In genomic region chr7:116325517-116325916, GRCh38 we compare ENCODE assay signal across 2 cellular contexts.
A peak's percentile ranks its signal among the peaks of the same experiment; 100 is the strongest.
TF ChIP-seq lines count a peak whose summit lies in the region.

No MANE protein-coding gene starts in this region.

TF ChIP-seq in SK-N-SH, 30 proteins besides CTCF, POLR2A, EP300 and RAD21:
- no peak for TF ChIP-seq SMC3 (IDR thresholded peaks at IDR 0.05; ENCODE audit: low read depth, low read length)
- TF ChIP-seq FOSL2 (IDR thresholded peaks at IDR 0.05; ENCODE audit: borderline replicate concordance, low read depth), result peak; percentile 48; the same call in 1 of the 2 replicates
- TF ChIP-seq FOXM1 (IDR thresholded peaks at IDR 0.05; ENCODE audit: low read depth), result no peak
- no peak for TF ChIP-seq POLR2AphosphoS5 (IDR thresholded peaks at IDR 0.05; ENCODE audit: low read depth, low read length)
- peak; percentile 23; the same call in 1 of the 2 replicates for TF ChIP-seq PBX3 (IDR thresholded peaks at IDR 0.05)
- TF ChIP-seq IRF3 (IDR thresholded peaks at IDR 0.05; ENCODE audit: low read depth, low read length), result no peak
- TF ChIP-seq USF1 (IDR thresholded peaks at IDR 0.05; ENCODE audit: borderline replicate concordance, low read depth), result 0 out of 2 replicates have a peak, but pooled peaks have one; percentile 46
- TF ChIP-seq RFX5 (IDR thresholded peaks at IDR 0.05; ENCODE audit: low read length), result no peak
- peak; percentile 31; the same call in 1 of the 2 replicates for TF ChIP-seq TCF12 (IDR thresholded peaks at IDR 0.05)
- TF ChIP-seq MAX (IDR thresholded peaks at IDR 0.05; ENCODE audit: low read depth), result peak; percentile 55; the same call in 1 of the 2 replicates

TF ChIP-seq in H1, 55 proteins besides CTCF, POLR2A, EP300 and RAD21:
- no peak for TF ChIP-seq JUND (IDR thresholded peaks at IDR 0.05; ENCODE audit: low read length)
- no peak for TF ChIP-seq JUN (IDR thresholded peaks at IDR 0.05; ENCODE audit: low read depth, low read length)
- TF ChIP-seq GTF2F1 (IDR thresholded peaks at IDR 0.05; ENCODE audit: borderline replicate concordance, low read depth, low read length), result no peak
- no peak for TF ChIP-seq SP2 (IDR thresholded peaks at IDR 0.05; ENCODE audit: low read length)
- TF ChIP-seq TCF12 (IDR thresholded peaks at IDR 0.05; ENCODE audit: low read depth, low read length), result no peak
- no peak for TF ChIP-seq SP1 (IDR thresholded peaks at IDR 0.05; ENCODE audit: low read depth, low read length)
- TF ChIP-seq TBP (IDR thresholded peaks at IDR 0.05; ENCODE audit: low read depth, low read length), result no peak
- no peak for TF ChIP-seq RFX5 (IDR thresholded peaks at IDR 0.05; ENCODE audit: borderline replicate concordance, low read depth, low read length)
- TF ChIP-seq CBX5 (IDR thresholded peaks at IDR 0.05; ENCODE audit: low read depth, low read length), result no peak
- no peak for TF ChIP-seq CTBP2 (IDR thresholded peaks at IDR 0.05; ENCODE audit: borderline replicate concordance, insufficient read depth, insufficient read length, low read length)
- TF ChIP-seq FOSL1 (IDR thresholded peaks at IDR 0.05; ENCODE audit: insufficient read depth, low read depth, low read length), result no peak
- TF ChIP-seq ATF3 (IDR thresholded peaks at IDR 0.05; ENCODE audit: insufficient read depth, low read depth, low read length), result no peak
- no peak for TF ChIP-seq NANOG (IDR thresholded peaks at IDR 0.05; ENCODE audit: insufficient read depth, low read depth, low read length, poor library complexity, severe bottlenecking)
- TF ChIP-seq BRCA1 (IDR thresholded peaks at IDR 0.05; ENCODE audit: low read depth, low read length), result no peak
- TF ChIP-seq EGR1 (IDR thresholded peaks at IDR 0.05; ENCODE audit: borderline replicate concordance, low read depth, low read length), result no peak
- TF ChIP-seq RBBP5 (IDR thresholded peaks at IDR 0.05; ENCODE audit: borderline replicate concordance, low read depth, low read length), result no peak
- TF ChIP-seq RNF2 (IDR thresholded peaks at IDR 0.05; ENCODE audit: borderline replicate concordance, low read depth, low read length, missing control alignments, poor library complexity, severe bottlenecking), result no peak
- no peak for TF ChIP-seq PHF8 (conservative IDR thresholded peaks at IDR 0.05; ENCODE audit: low read depth, low read length)
- TF ChIP-seq TEAD4 (IDR thresholded peaks at IDR 0.05; ENCODE audit: low read depth, low read length), result no peak
